1 cellular context compared by ENCODE assay signal in genomic region chr11:123740787-123741158, GRCh38.
A peak's percentile ranks its signal among the peaks of the same experiment; 100 is the strongest.
TF ChIP-seq lines count a peak whose summit lies in the region.

No MANE protein-coding gene starts in this region.

TF ChIP-seq in HepG2, 621 proteins besides CTCF, POLR2A, EP300 and RAD21 (continued from another document):
- no peak for TF ChIP-seq ZFP41 (CRISPR knock-in tag; IDR thresholded peaks at IDR 0.05; ENCODE audit: borderline replicate concordance)
- TF ChIP-seq ZNF782 (CRISPR knock-in tag; IDR thresholded peaks at IDR 0.05; ENCODE audit: borderline replicate concordance) = 0 out of 2 replicates have a peak, but pooled peaks have one; percentile 7
- TF ChIP-seq, protein P1, sequence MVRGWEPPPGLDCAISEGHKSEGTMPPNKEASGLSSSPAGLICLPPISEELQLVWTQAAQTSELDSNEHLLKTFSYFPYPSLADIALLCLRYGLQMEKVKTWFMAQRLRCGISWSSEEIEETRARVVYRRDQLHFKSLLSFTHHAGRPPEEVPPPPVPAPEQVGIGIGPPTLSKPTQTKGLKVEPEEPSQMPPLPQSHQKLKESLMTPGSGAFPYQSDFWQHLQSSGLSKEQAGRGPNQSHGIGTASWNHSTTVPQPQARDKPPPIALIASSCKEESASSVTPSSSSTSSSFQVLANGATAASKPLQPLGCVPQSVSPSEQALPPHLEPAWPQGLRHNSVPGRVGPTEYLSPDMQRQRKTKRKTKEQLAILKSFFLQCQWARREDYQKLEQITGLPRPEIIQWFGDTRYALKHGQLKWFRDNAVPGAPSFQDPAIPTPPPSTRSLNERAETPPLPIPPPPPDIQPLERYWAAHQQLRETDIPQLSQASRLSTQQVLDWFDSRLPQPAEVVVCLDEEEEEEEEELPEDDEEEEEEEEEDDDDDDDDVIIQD (CRISPR knock-in tag; IDR thresholded peaks at IDR 0.05; ENCODE audit: low read depth) = no peak
- TF ChIP-seq ZNF616 (CRISPR knock-in tag; IDR thresholded peaks at IDR 0.05; ENCODE audit: low read depth) = no peak
- TF ChIP-seq HDAC6 (IDR thresholded peaks at IDR 0.05; ENCODE audit: low read depth, low read length) = no peak
- TF ChIP-seq ZSCAN29 (CRISPR knock-in tag; conservative IDR thresholded peaks at IDR 0.05) = 0 out of 2 replicates have a peak, but pooled peaks have one; percentile 12
- TF ChIP-seq ZNF225 (CRISPR knock-in tag; IDR thresholded peaks at IDR 0.05) = no peak
- TF ChIP-seq ZNF431 (CRISPR knock-in tag; IDR thresholded peaks at IDR 0.05; ENCODE audit: borderline replicate concordance, low read depth) = 0 out of 2 replicates have a peak, but pooled peaks have one; percentile 0
- peak; percentile 51; the same call in 1 of the 2 replicates for TF ChIP-seq ZNF7 (CRISPR knock-in tag; IDR thresholded peaks at IDR 0.05)
- TF ChIP-seq ZNF619 (CRISPR knock-in tag; IDR thresholded peaks at IDR 0.05) = no peak
- no peak for TF ChIP-seq FOXC1 (CRISPR knock-in tag; IDR thresholded peaks at IDR 0.05; ENCODE audit: borderline replicate concordance)
- TF ChIP-seq, protein P2, sequence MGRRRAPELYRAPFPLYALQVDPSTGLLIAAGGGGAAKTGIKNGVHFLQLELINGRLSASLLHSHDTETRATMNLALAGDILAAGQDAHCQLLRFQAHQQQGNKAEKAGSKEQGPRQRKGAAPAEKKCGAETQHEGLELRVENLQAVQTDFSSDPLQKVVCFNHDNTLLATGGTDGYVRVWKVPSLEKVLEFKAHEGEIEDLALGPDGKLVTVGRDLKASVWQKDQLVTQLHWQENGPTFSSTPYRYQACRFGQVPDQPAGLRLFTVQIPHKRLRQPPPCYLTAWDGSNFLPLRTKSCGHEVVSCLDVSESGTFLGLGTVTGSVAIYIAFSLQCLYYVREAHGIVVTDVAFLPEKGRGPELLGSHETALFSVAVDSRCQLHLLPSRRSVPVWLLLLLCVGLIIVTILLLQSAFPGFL (CRISPR knock-in tag; IDR thresholded peaks at IDR 0.05) = no peak
- TF ChIP-seq, protein P3, sequence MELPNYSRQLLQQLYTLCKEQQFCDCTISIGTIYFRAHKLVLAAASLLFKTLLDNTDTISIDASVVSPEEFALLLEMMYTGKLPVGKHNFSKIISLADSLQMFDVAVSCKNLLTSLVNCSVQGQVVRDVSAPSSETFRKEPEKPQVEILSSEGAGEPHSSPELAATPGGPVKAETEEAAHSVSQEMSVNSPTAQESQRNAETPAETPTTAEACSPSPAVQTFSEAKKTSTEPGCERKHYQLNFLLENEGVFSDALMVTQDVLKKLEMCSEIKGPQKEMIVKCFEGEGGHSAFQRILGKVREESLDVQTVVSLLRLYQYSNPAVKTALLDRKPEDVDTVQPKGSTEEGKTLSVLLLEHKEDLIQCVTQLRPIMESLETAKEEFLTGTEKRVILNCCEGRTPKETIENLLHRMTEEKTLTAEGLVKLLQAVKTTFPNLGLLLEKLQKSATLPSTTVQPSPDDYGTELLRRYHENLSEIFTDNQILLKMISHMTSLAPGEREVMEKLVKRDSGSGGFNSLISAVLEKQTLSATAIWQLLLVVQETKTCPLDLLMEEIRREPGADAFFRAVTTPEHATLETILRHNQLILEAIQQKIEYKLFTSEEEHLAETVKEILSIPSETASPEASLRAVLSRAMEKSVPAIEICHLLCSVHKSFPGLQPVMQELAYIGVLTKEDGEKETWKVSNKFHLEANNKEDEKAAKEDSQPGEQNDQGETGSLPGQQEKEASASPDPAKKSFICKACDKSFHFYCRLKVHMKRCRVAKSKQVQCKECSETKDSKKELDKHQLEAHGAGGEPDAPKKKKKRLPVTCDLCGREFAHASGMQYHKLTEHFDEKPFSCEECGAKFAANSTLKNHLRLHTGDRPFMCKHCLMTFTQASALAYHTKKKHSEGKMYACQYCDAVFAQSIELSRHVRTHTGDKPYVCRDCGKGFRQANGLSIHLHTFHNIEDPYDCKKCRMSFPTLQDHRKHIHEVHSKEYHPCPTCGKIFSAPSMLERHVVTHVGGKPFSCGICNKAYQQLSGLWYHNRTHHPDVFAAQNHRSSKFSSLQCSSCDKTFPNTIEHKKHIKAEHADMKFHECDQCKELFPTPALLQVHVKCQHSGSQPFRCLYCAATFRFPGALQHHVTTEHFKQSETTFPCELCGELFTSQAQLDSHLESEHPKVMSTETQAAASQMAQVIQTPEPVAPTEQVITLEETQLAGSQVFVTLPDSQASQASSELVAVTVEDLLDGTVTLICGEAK (IDR thresholded peaks at IDR 0.05) = no peak
- TF ChIP-seq, protein P3 (CRISPR knock-in tag; IDR thresholded peaks at IDR 0.05) = 0 out of 2 replicates have a peak, but pooled peaks have one; percentile 6
- TF ChIP-seq ELF4 (CRISPR knock-in tag; IDR thresholded peaks at IDR 0.05; ENCODE audit: borderline replicate concordance) = no peak
- TF ChIP-seq ZIK1 (CRISPR knock-in tag; IDR thresholded peaks at IDR 0.05; ENCODE audit: borderline replicate concordance, low read depth) = 0 out of 2 replicates have a peak, but pooled peaks have one; percentile 21
